11 cellular contexts compared by ENCODE assay signal in the genomic region with DNA sequence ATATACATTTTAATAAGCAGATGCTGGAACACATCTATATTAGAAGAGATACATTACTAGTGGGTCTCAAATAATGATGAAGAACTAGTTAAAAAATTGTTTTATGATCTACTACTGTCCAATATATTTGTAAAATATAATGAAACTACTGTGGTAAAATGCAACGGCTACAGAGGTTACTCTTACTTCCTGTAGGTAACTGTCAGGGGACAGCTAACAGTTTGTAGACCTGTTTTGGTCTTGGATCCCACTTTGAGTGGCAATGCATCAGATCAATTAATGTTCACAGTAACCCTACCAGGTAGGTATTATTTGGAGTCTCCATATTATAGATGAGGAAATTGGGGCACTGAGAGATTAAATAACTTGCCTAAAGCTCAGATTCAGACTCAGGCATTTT. TPM values are rescaled to one million over a fixed set of nuclear protein-coding genes. Genes with fewer than 3 reads are reported as not detected.
A peak's percentile ranks its signal among the peaks of the same experiment; 100 is the strongest.
DNase-seq lines count a peak whose midpoint lies in the region; ATAC-seq, FAIRE-seq and TF ChIP-seq lines count a peak whose summit lies in the region.
"Had no signal": no experiment of that assay in that cellular context is flagged by ENCODE, and none has a peak within 500 bp of the region (broad histone marks: within the 10 kb centered on the region; RNA-seq: fewer than 3 reads in every experiment).

No MANE protein-coding gene starts in this region.

- TF ChIP-seq CTCF in keratinocyte (optimal IDR thresholded peaks at IDR 0.05 in 1 of 3, IDR thresholded peaks at IDR 0.05 in 1 of 3, conservative IDR thresholded peaks at IDR 0.05 in 1 of 3; ENCODE audit: extremely low read depth in 1 of 3, insufficient read depth in 2 of 3, low read length in 3 of 3) (no peak), GM13976 (IDR thresholded peaks at IDR 0.05; ENCODE audit: borderline replicate concordance, control extremely low read depth, extremely low read depth, insufficient read depth, missing control alignments) (no peak)

- H3K4me2 ChIP-seq in keratinocyte (ENCODE audit: control insufficient read depth, extremely low read depth, insufficient read depth, low read depth, low read length), result no peak overlapping the region

- H4K20me1 ChIP-seq in keratinocyte (ENCODE audit: control insufficient read depth, extremely low read depth, insufficient read depth, low read length), result no peaks in the 10 kb centered on the region

- peak; percentile 41 for FAIRE-seq in keratinocyte (lab: Jason Lieb, UNC)
- FAIRE-seq: frontal cortex had no signal

- H2AFZ ChIP-seq in keratinocyte (ENCODE audit: control insufficient read depth, low read length), result no peak overlapping the region

- H3K27me3 ChIP-seq in keratinocyte (ENCODE audit: control insufficient read depth, extremely low read depth, insufficient read depth, low read length), result no peaks in the 10 kb centered on the region
- H3K27me3 ChIP-seq: uterus had no signal

- H3K4me3 ChIP-seq in keratinocyte (ENCODE audit: control insufficient read depth in 2 of 3, extremely low read depth in 1 of 3, insufficient read depth in 2 of 3, low read depth in 1 of 3, low read length in 3 of 3), result no peak overlapping the region
- H3K4me3 ChIP-seq: uterus had no signal

- in situ Hi-C loops in GM13976 (cut with MboI; ENCODE audit: low sequenced_read_pairs, unreplicated experiment), result loop anchor here (25.0 kb wide), 1 partner anchor 1211 kb away; the partner anchor contains the start of gene CYP2J2

- H3K27ac ChIP-seq in keratinocyte (ENCODE audit: control insufficient read depth, insufficient read depth, low read length), result peak overlapping the region; percentile 35
- H3K27ac ChIP-seq: uterus had no signal

- DNase-seq in keratinocyte (ENCODE audit: low read depth, low spot score) (no peak), head of caudate nucleus (no peak), NCI-H1417 (lab: John Stamatoyannopoulos, UW) (no peak), GM13976 (ENCODE audit: low spot score) (no peak)
- DNase-seq: mesendoderm, NCI-H187, uterus had no signal

- no peaks in the 10 kb centered on the region for H3K9me3 ChIP-seq in keratinocyte (ENCODE audit: control insufficient read depth, low read depth, low read length)
- H3K9me3 ChIP-seq: uterus had no signal

- dilution Hi-C loops in keratinocyte (cut with MboI; ENCODE audit: extremely low pct_ligation_motif_present, low sequenced_read_pairs), result no loop called here

- intact Hi-C loops in head of caudate nucleus (cut with DNase I), result no loop called here

- H3K4me1 ChIP-seq in keratinocyte (ENCODE audit: control insufficient read depth, extremely low read depth, insufficient read depth, low read length), result peaks cover 17% of the 10 kb centered on the region
- H3K4me1 ChIP-seq: uterus had no signal

- H3K9ac ChIP-seq in keratinocyte (ENCODE audit: control insufficient read depth, extremely low read depth, insufficient read depth, low read length), result no peak overlapping the region

- H3K36me3 ChIP-seq in keratinocyte (ENCODE audit: control insufficient read depth in 2 of 2, extremely low read depth in 1 of 2, insufficient read depth in 2 of 2, low read length in 2 of 2), result no peaks in the 10 kb centered on the region
- H3K36me3 ChIP-seq: uterus had no signal

- peak; percentile 60 for ATAC-seq in GM18873 (IDR thresholded peaks at IDR 0.05; ENCODE audit: low FRiP score, unreplicated experiment)
- ATAC-seq in GM21717 (IDR thresholded peaks at IDR 0.05; ENCODE audit: unreplicated experiment), result peak; percentile 74
- peak; percentile 84 for ATAC-seq in HG03432 (IDR thresholded peaks at IDR 0.05; ENCODE audit: unreplicated experiment)

- no peaks in the 10 kb centered on the region for H3K79me2 ChIP-seq in keratinocyte (ENCODE audit: control insufficient read depth, insufficient read depth, low read length)

- no peaks in the 10 kb centered on the region for H3K9me1 ChIP-seq in keratinocyte (ENCODE audit: control insufficient read depth, extremely low read depth, insufficient read depth, low read length)

RNA-seq across cellular contexts. Expression of gene MYSM1, which starts 26.7 kb away (rescaled TPM):
- polyA plus RNA-seq in keratinocyte, result 9.5 to 25.9 TPM (median 21.9 TPM) in 3 replicates
- 34.8 TPM for polyA plus RNA-seq in keratinocyte (2011; ENCODE audit: low read depth)
- polyA plus RNA-seq in keratinocyte (2011; cell fraction: cytosol; rRNA removed), result 3.7 and 7.7 TPM in 2 replicates
- polyA plus RNA-seq in keratinocyte (2011; cell fraction: nucleus; rRNA removed), result 39.0 and 54.7 TPM in 2 replicates
- 5.3 and 10.4 TPM in 2 replicates for polyA plus RNA-seq in keratinocyte (2012; ENCODE audit: low replicate concordance)
- polyA minus RNA-seq in keratinocyte, result 8.6 to 41.7 TPM (median 16.2 TPM) in 3 replicates
- 8.8 TPM for polyA minus RNA-seq in keratinocyte (2011; cell fraction: cytosol; rRNA and poly(A)+ RNA removed)
- polyA minus RNA-seq in keratinocyte (2011; cell fraction: nucleus; rRNA and poly(A)+ RNA removed), result 28.7 and 52.4 TPM in 2 replicates

RNA-seq across cellular contexts. Expression of gene JUN, which starts 57.3 kb away (rescaled TPM):
- polyA plus RNA-seq in keratinocyte, result 31.2 to 83.1 TPM (median 70.1 TPM) in 3 replicates
- polyA plus RNA-seq in keratinocyte (2011; ENCODE audit: low read depth), result 322 TPM
- polyA plus RNA-seq in keratinocyte (2011; cell fraction: cytosol; rRNA removed), result 20.0 and 37.1 TPM in 2 replicates
- polyA plus RNA-seq in keratinocyte (2011; cell fraction: nucleus; rRNA removed), result 170 and 226 TPM in 2 replicates
- polyA plus RNA-seq in keratinocyte (2012; ENCODE audit: low replicate concordance), result 43.2 and 179 TPM in 2 replicates
- 28.4 to 46.4 TPM (median 36.4 TPM) in 3 replicates for polyA minus RNA-seq in keratinocyte
- polyA minus RNA-seq in keratinocyte (2011; cell fraction: cytosol; rRNA and poly(A)+ RNA removed), result 76.4 TPM
- polyA minus RNA-seq in keratinocyte (2011; cell fraction: nucleus; rRNA and poly(A)+ RNA removed), result 198 and 206 TPM in 2 replicates
